In genomic region chr12:102107970-102108369, GRCh38 we compare ENCODE assay signal across 21 cellular contexts.
"Had no signal": no experiment of that assay in that cellular context is flagged by ENCODE, and none has a peak within 500 bp of the region (broad histone marks: within the 10 kb centered on the region; RNA-seq: fewer than 3 reads in every experiment).

No MANE protein-coding gene starts in this region.

- H3K27me3 Mint-ChIP-seq: activated naive CD4-positive, alpha-beta T cell treated with anti-CD3 and anti-CD28 coated beads, Interleukin-2, amount 50 U/mL, for 24 hours; stimulated activated memory B cell treated with anti-CD40 and anti-IgM and Interleukin-4, amounts not matched to agents 10 μg/mL and 1 μg/mL and 100 μg/mL, for 72 hours had no signal

- H3K27ac ChIP-seq: ascending aorta, sigmoid colon, spleen, testis, upper lobe of left lung had no signal

- H3K27me3 ChIP-seq: ascending aorta, sigmoid colon, spleen, testis, upper lobe of left lung had no signal

- ATAC-seq: activated T-cell treated with anti-CD3 and anti-CD28 coated beads, Interleukin-2, amount 50 U/mL, for 4 hours; stimulated activated memory B cell treated with anti-CD40 and anti-IgM and Interleukin-4, amounts not matched to agents 10 μg/mL and 1 μg/mL and 100 μg/mL, for 72 hours had no signal

- H3K4me1 ChIP-seq: ascending aorta, sigmoid colon, spleen, testis, upper lobe of left lung had no signal

- H3K4me1 Mint-ChIP-seq: nephron had no signal

- H3K27ac Mint-ChIP-seq: activated naive CD4-positive, alpha-beta T cell treated with anti-CD3 and anti-CD28 coated beads, Interleukin-2, amount 50 U/mL, for 24 hours; nephron; stimulated activated memory B cell treated with anti-CD40 and anti-IgM and Interleukin-4, amounts not matched to agents 10 μg/mL and 1 μg/mL and 100 μg/mL, for 72 hours had no signal

- H3K4me3 Mint-ChIP-seq: activated naive CD4-positive, alpha-beta T cell treated with anti-CD3 and anti-CD28 coated beads, Interleukin-2, amount 50 U/mL, for 24 hours; activated T-cell treated with anti-CD3 and anti-CD28 coated beads, Interleukin-2, amount 50 U/mL, for 4 hours; nephron; stimulated activated memory B cell treated with anti-CD40 and anti-IgM and Interleukin-4, amounts not matched to agents 10 μg/mL and 1 μg/mL and 100 μg/mL, for 72 hours had no signal

- H3K4me3 ChIP-seq: ascending aorta, lung, sigmoid colon, spleen, testis, upper lobe of left lung had no signal

- H3K9me3 Mint-ChIP-seq: activated naive CD4-positive, alpha-beta T cell treated with anti-CD3 and anti-CD28 coated beads, Interleukin-2, amount 50 U/mL, for 24 hours; activated T-cell treated with anti-CD3 and anti-CD28 coated beads, Interleukin-2, amount 50 U/mL, for 4 hours had no signal

- DNase-seq: activated CD4-positive, alpha-beta T cell treated with anti-CD3 and anti-CD28 coated beads, Interleukin-2, amount 50 U/mL, for 4 hours; activated CD8-positive, alpha-beta memory T cell treated with anti-CD3 and anti-CD28 coated beads, Interleukin-2, amount 50 U/mL, for 4 hours; activated effector memory CD4-positive, alpha-beta T cell treated with anti-CD3 and anti-CD28 coated beads, Interleukin-2, amount 50 U/mL, for 16 hours; activated T-cell treated with anti-CD3 and anti-CD28 coated beads, Interleukin-2, amount 50 U/mL, for 4 hours; effector CD4-positive, alpha-beta T cell; foreskin melanocyte; glutamatergic neuron; hippocampal formation; midbrain; posterior cingulate gyrus; sigmoid colon; spleen; stimulated activated CD4-positive, alpha-beta T cell treated with anti-CD3 and anti-CD28 coated beads, Interleukin-4, amount 100 ng/mL, for 4 hours; SW 1271; testis; upper lobe of left lung had no signal

- H3K9me3 ChIP-seq: ascending aorta, sigmoid colon, testis, upper lobe of left lung had no signal
